7 cellular contexts compared by ENCODE assay signal in the genomic region with DNA sequence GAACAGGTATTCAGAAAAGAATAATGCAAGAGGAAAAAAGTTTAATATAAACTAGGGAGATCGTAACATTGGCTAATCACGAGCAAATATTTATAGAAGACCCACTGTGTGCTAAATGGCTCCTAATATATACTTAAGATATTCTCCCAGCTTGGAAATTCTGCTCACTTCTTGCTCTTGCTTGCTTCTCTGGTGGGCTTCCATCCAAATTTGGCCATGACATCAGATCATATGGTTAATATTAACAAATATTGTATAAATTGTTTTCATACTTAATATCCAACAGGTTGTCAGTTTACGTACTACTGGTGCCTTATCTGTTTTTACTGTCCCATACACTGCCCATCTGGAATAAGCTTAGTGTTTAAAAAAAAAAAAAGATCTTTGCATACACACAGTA. TPM values are rescaled to one million over a fixed set of nuclear protein-coding genes. Genes with fewer than 3 reads are reported as not detected.
DNase-seq lines count a peak whose midpoint lies in the region; ATAC-seq and TF ChIP-seq lines count a peak whose summit lies in the region.

No MANE protein-coding gene starts in this region.

- H3K27ac ChIP-seq in HCT116 (ENCODE audit: low read depth, low read length) (peak overlapping the region; percentile 89), right cardiac atrium (ENCODE audit: low read length) (no peak overlapping the region)

- no peak overlapping the region for H2AFZ ChIP-seq in HCT116 (ENCODE audit: low read depth, low read length, poor library complexity, severe bottlenecking)

- CTCF ChIA-PET in HCT116 (lab: Charles Lee) = interaction anchor here (2.1 kb wide), 1 partner anchor 206 kb away, joined by 5 read pairs; no protein-coding TSS in a partner anchor
- CTCF ChIA-PET in activated CD4-positive, alpha-beta memory T cell treated with anti-CD3 and anti-CD28 coated beads for 36 hours (lab: Charles Lee) = interaction anchor here (0.7 to 4.2 kb wide), 9 partner anchors 7 to 206 kb away, joined by 3 to 32 read pairs (median 5); partner anchors contain the start of gene HNRNPU

- BruUV-seq in HCT116 (replicated peaks; lab: Mats Ljungman, UMichigan) = no TSS peak

- no peaks in the 10 kb centered on the region for H3K9me2 ChIP-seq in HCT116 (ENCODE audit: insufficient read depth)

- no peak for TF ChIP-seq POLR2A in HCT116 (IDR thresholded peaks at IDR 0.05; ENCODE audit: borderline replicate concordance, extremely low read depth, insufficient read depth, insufficient read length)

- H3K79me2 ChIP-seq in HCT116 (ENCODE audit: insufficient read depth, low read length) = peaks cover 60% of the 10 kb centered on the region

- TF ChIP-seq RAD21 in HCT116 (IDR thresholded peaks at IDR 0.05; ENCODE audit: low read depth) = no peak

- H3K9ac ChIP-seq in HCT116 (ENCODE audit: low read length) = peak overlapping the region; percentile 94

- peaks cover 48% of the 10 kb centered on the region for H3K36me3 Mint-ChIP-seq in activated CD4-positive, alpha-beta memory T cell treated with anti-CD3 and anti-CD28 coated beads for 36 hours
- H3K36me3 Mint-ChIP-seq in stimulated activated effector memory CD8-positive, alpha-beta T cell treated with anti-CD3 and anti-CD28 coated beads, Interleukin-12 subunit alpha, Interleukin-12 subunit beta, amount 100 ng/mL, for 72 hours = peaks cover 77% of the 10 kb centered on the region

- RAD21 ChIA-PET in HCT116 (lab: Charles Lee; ENCODE audit: low non-redundant PET in 1 of 2, low total read pairs in 2 of 2, uncharacterized antibody in 2 of 2, unreplicated experiment in 2 of 2) = interaction anchor here in 1 of 2 experiments (0.9 kb wide), 1 partner anchor 206 kb away, joined by 3 read pairs; no protein-coding TSS in a partner anchor

- TF ChIP-seq CTCF in HCT116 (IDR thresholded peaks at IDR 0.05 in 2 of 3, conservative IDR thresholded peaks at IDR 0.05 in 1 of 3; ENCODE audit: borderline replicate concordance in 1 of 3, insufficient read depth in 1 of 3, low read depth in 2 of 3, low read length in 2 of 3) = no peak

- POLR2A ChIA-PET in HCT116 (lab: Charles Lee) = interaction anchor here (0.9 to 2.0 kb wide), 4 partner anchors 11 to 206 kb away, joined by 3 to 10 read pairs (median 6); no protein-coding TSS in a partner anchor
- POLR2A ChIA-PET in activated CD4-positive, alpha-beta memory T cell treated with anti-CD3 and anti-CD28 coated beads for 36 hours (lab: Charles Lee) = interaction anchor here (1.0 to 8.5 kb wide), 6 partner anchors 9 to 184 kb away, joined by 3 to 219 read pairs (median 23); partner anchors contain the start of genes DESI2 and HNRNPU

- peak overlapping the region; percentile 86 for H3K4me2 ChIP-seq in HCT116 (ENCODE audit: low read length)

- H3K4me1 ChIP-seq in HCT116 (ENCODE audit: control insufficient read depth in 1 of 2, insufficient read depth in 2 of 2, low read length in 2 of 2) (peaks cover 16 to 61% of the 10 kb centered on the region in 2 experiments), right cardiac atrium (ENCODE audit: control insufficient read depth, insufficient read depth, low read length) (peaks cover 4% of the 10 kb centered on the region)

- intact Hi-C loops in HCT116 (cut with micrococcal nuclease) = loop anchor here (10.0 kb wide), 1 partner anchor 1318 kb away; no protein-coding TSS in a partner anchor
- intact Hi-C loops in activated CD4-positive, alpha-beta memory T cell treated with anti-CD3 and anti-CD28 coated beads for 36 hours (cut with micrococcal nuclease) = loop anchor here (5.0 kb wide), 1 partner anchor 1579 kb away; the partner anchor contains the start of genes CEP170 and SDCCAG8
- intact Hi-C loops in right cardiac atrium (cut with DNase I) = loop anchor here in 3 of 4 donors (10.0 kb wide), 2 partner anchors 138 to 208 kb away; no protein-coding TSS in a partner anchor

- 17% methylated on average over 3 of the region's 3 CpGs for WGBS in right cardiac atrium

- ATAC-seq in HCT116 (no peak), right cardiac atrium (no peak)
- no peak for ATAC-seq in stimulated activated effector memory CD8-positive, alpha-beta T cell treated with anti-CD3 and anti-CD28 coated beads, Interleukin-12 subunit alpha, Interleukin-12 subunit beta, amount 100 ng/mL, for 72 hours

- H3K36me3 ChIP-seq in HCT116 (ENCODE audit: control insufficient read depth in 1 of 2, insufficient read depth in 2 of 2, low read length in 2 of 2) = peaks cover 7% of the 10 kb centered on the region in 2 experiments; a peak in 1 of 4 replicates

- H4K20me1 ChIP-seq in HCT116 (ENCODE audit: insufficient read depth) = peaks cover 9% of the 10 kb centered on the region; the same call in 1 of the 2 replicates

- H3K4me3 ChIP-seq in HCT116 (replicated peaks in 1 of 2; ENCODE audit: low read depth in 1 of 2, low read length in 2 of 2) (peak overlapping the region; percentile 88 to 91), right cardiac atrium (ENCODE audit: low read length) (peak overlapping the region; percentile 95)

- no peaks in the 10 kb centered on the region for H3K27me3 Mint-ChIP-seq in activated CD4-positive, alpha-beta memory T cell treated with anti-CD3 and anti-CD28 coated beads for 36 hours

- peak overlapping the region; percentile 94 for H3K4me3 Mint-ChIP-seq in activated CD4-positive, alpha-beta memory T cell treated with anti-CD3 and anti-CD28 coated beads for 36 hours
- peak overlapping the region; percentile 83 for H3K4me3 Mint-ChIP-seq in stimulated activated effector memory CD8-positive, alpha-beta T cell treated with anti-CD3 and anti-CD28 coated beads, Interleukin-12 subunit alpha, Interleukin-12 subunit beta, amount 100 ng/mL, for 72 hours

- H3K9me3 Mint-ChIP-seq in activated CD4-positive, alpha-beta memory T cell treated with anti-CD3 and anti-CD28 coated beads for 36 hours = no peaks in the 10 kb centered on the region
- no peaks in the 10 kb centered on the region for H3K9me3 Mint-ChIP-seq in stimulated activated effector memory CD8-positive, alpha-beta T cell treated with anti-CD3 and anti-CD28 coated beads, Interleukin-12 subunit alpha, Interleukin-12 subunit beta, amount 100 ng/mL, for 72 hours

- H3K9me3 ChIP-seq in HCT116 (ENCODE audit: control insufficient read depth in 1 of 2, insufficient read depth in 1 of 2, low read depth in 1 of 2, low read length in 2 of 2) = no peaks in the 10 kb centered on the region
- no peaks in the 10 kb centered on the region for H3K9me3 ChIP-seq in right cardiac atrium (ENCODE audit: control insufficient read depth, low read length)

- H3K27ac Mint-ChIP-seq in activated CD4-positive, alpha-beta memory T cell treated with anti-CD3 and anti-CD28 coated beads for 36 hours = peak overlapping the region; percentile 99
- peak overlapping the region; percentile 96 for H3K27ac Mint-ChIP-seq in stimulated activated effector memory CD8-positive, alpha-beta T cell treated with anti-CD3 and anti-CD28 coated beads, Interleukin-12 subunit alpha, Interleukin-12 subunit beta, amount 100 ng/mL, for 72 hours

- peaks cover 52% of the 10 kb centered on the region for H3K4me1 Mint-ChIP-seq in activated CD4-positive, alpha-beta memory T cell treated with anti-CD3 and anti-CD28 coated beads for 36 hours (ENCODE audit: low read depth)
- H3K4me1 Mint-ChIP-seq in stimulated activated effector memory CD8-positive, alpha-beta T cell treated with anti-CD3 and anti-CD28 coated beads, Interleukin-12 subunit alpha, Interleukin-12 subunit beta, amount 100 ng/mL, for 72 hours = peaks cover 37% of the 10 kb centered on the region

- H3K27me3 ChIP-seq in HCT116 (ENCODE audit: insufficient read depth, low read length) (no peaks in the 10 kb centered on the region), right cardiac atrium (ENCODE audit: control insufficient read depth, insufficient read depth) (no peaks in the 10 kb centered on the region)

- DNase-seq in HCT116 (ENCODE audit: low read depth, low spot score) (no peak), right cardiac atrium (no peak), A172 (ENCODE audit: low spot score) (no peak), SHP77 treated with DMSO at 0.1 percent for 48 hours (lab: John Stamatoyannopoulos, UW) (no peak)
- DNase-seq in activated CD4-positive, alpha-beta memory T cell treated with anti-CD3 and anti-CD28 coated beads for 36 hours = no peak
- no peak for DNase-seq in stimulated activated effector memory CD8-positive, alpha-beta T cell treated with anti-CD3 and anti-CD28 coated beads, Interleukin-12 subunit alpha, Interleukin-12 subunit beta, amount 100 ng/mL, for 72 hours (ENCODE audit: low spot score in 2 of 2)
- no peak for DNase-seq in stimulated activated CD4-positive, alpha-beta T cell treated with anti-CD3 and anti-CD28 coated beads, Interleukin-1b, Interleukin-23, amount 100 ng/mL, for 48 hours

TF ChIP-seq in HCT116, 20 proteins besides CTCF, POLR2A, EP300 and RAD21:
- TF ChIP-seq JUND (IDR thresholded peaks at IDR 0.05) = peak; percentile 8; the same call in 1 of the 2 replicates
- no peak for TF ChIP-seq YY1 (IDR thresholded peaks at IDR 0.05; ENCODE audit: extremely low read depth, insufficient replicate concordance, low read depth, low read length)

RNA-seq across cellular contexts. Expression of gene COX20, which starts 1.1 kb away (rescaled TPM):
- 48.1 TPM for total RNA-seq in HCT116 (2021; ENCODE audit: unreplicated experiment)
- polyA plus RNA-seq in HCT116 (2012) = 11.7 and 18.0 TPM in 2 replicates
- total RNA-seq in activated CD4-positive, alpha-beta memory T cell treated with anti-CD3 and anti-CD28 coated beads for 36 hours = 10 to 100 TPM; 23.4 to 27.8 TPM
- total RNA-seq in right cardiac atrium = 10 to 100 TPM; 57.8 to 68.5 (median 63.0) TPM
- polyA plus RNA-seq in right cardiac atrium = 121 TPM
- 71.6 and 76.1 TPM in 2 replicates for total RNA-seq in A172 (2014; rRNA removed; shearing (Covaris generic))

RNA-seq across cellular contexts. Expression of gene HNRNPU, which starts 27.7 kb away (rescaled TPM):
- total RNA-seq in HCT116 (2021; ENCODE audit: unreplicated experiment) (424 TPM), right cardiac atrium (100 to 1,000 TPM; 180 to 194 (median 184) TPM)
- 261 and 282 TPM in 2 replicates for polyA plus RNA-seq in HCT116 (2012)
- 100 to 1,000 TPM; 410 to 421 TPM for total RNA-seq in activated CD4-positive, alpha-beta memory T cell treated with anti-CD3 and anti-CD28 coated beads for 36 hours
- polyA plus RNA-seq in right cardiac atrium = 112 TPM
- total RNA-seq in A172 (2014; rRNA removed; shearing (Covaris generic)) = 520 and 628 TPM in 2 replicates
